ENCODE assay signal across 20 cellular contexts in the genomic region with DNA sequence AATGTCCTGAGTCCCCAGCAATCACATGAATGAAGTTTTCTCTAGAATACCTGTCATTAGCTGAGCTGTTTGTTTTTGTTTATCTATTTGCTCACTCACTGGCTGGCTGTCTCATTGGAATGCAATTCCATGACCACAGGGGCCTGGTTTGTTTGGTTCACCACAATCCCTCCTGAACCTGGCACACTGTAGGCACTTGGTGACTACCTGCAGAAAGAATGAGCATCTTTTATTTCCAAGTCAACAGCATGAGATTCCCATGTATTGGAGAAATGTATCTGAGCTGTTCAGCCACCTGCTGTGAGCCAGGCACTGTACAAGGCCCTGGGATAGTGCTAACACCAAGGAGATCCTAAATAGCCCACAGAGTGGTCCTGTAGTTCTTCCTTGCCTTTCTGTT.
"Had no signal": no experiment of that assay in that cellular context is flagged by ENCODE, and none has a peak within 500 bp of the region (broad histone marks: within the 10 kb centered on the region; RNA-seq: fewer than 3 reads in every experiment).

No MANE protein-coding gene starts in this region.

- H3K27me3 ChIP-seq: body of pancreas, dorsolateral prefrontal cortex, left lung, sigmoid colon, spleen, upper lobe of left lung had no signal

- H3K4me1 ChIP-seq: body of pancreas, left lung, sigmoid colon, upper lobe of left lung had no signal

- H3K27me3 Mint-ChIP-seq: activated CD4-positive, alpha-beta T cell treated with anti-CD3 and anti-CD28 coated beads, Interleukin-2, amount 10 ng/mL, durations not matched to agents 7 days and 5 days; stimulated activated naive B cell treated with anti-CD40 and anti-IgM and Interleukin-4, amounts not matched to agents 10 μg/mL and 1 μg/mL and 100 μg/mL, for 72 hours had no signal

- ATAC-seq: activated CD4-positive, CD25-positive, alpha-beta regulatory T cell treated with anti-CD3 and anti-CD28 coated beads, Interleukin-2, amount 50 U/mL, for 24 hours; body of pancreas; left lung; stimulated activated naive B cell treated with anti-CD40 and anti-IgM and Interleukin-4, amounts not matched to agents 10 μg/mL and 1 μg/mL and 100 μg/mL, for 72 hours had no signal

- H3K9me3 Mint-ChIP-seq: activated CD4-positive, alpha-beta T cell treated with anti-CD3 and anti-CD28 coated beads, Interleukin-2, amount 10 ng/mL, durations not matched to agents 7 days and 5 days had no signal

- H3K4me3 Mint-ChIP-seq: activated CD4-positive, alpha-beta T cell treated with anti-CD3 and anti-CD28 coated beads, Interleukin-2, amount 10 ng/mL, durations not matched to agents 7 days and 5 days; nephron progenitor cell; stimulated activated naive B cell treated with anti-CD40 and anti-IgM and Interleukin-4, amounts not matched to agents 10 μg/mL and 1 μg/mL and 100 μg/mL, for 72 hours had no signal

- H3K9me3 ChIP-seq: body of pancreas, left lung, sigmoid colon, thoracic aorta, upper lobe of left lung had no signal

- H3K27ac ChIP-seq: body of pancreas, dorsolateral prefrontal cortex, left lung, sigmoid colon, spleen, thoracic aorta, upper lobe of left lung had no signal

- FAIRE-seq: colon, kidney had no signal

- H3K4me3 ChIP-seq: body of pancreas, dorsolateral prefrontal cortex, left lung, sigmoid colon, spleen, thoracic aorta, upper lobe of left lung had no signal

- DNase-seq: activated CD4-positive, alpha-beta T cell treated with anti-CD3 and anti-CD28 coated beads, Interleukin-2, amount 10 ng/mL, durations not matched to agents 7 days and 5 days; activated CD8-positive, alpha-beta memory T cell treated with anti-CD3 and anti-CD28 coated beads, Interleukin-2, amount 50 U/mL, for 4 hours; activated effector memory CD4-positive, alpha-beta T cell treated with anti-CD3 and anti-CD28 coated beads, Interleukin-2, amount 50 U/mL, for 16 hours; activated naive CD4-positive, alpha-beta T cell treated with anti-CD3 and anti-CD28 coated beads, Interleukin-2, amount 50 U/mL, for 16 hours; activated T-cell treated with anti-CD3 and anti-CD28 coated beads, Interleukin-2, amount 50 U/mL, for 48 hours; body of pancreas; dorsolateral prefrontal cortex; foreskin melanocyte; head of caudate nucleus; kidney; left lung; nephron progenitor cell; nucleus accumbens; sigmoid colon; spleen; stimulated activated naive B cell treated with anti-CD40 and anti-IgM and Interleukin-4, amounts not matched to agents 10 μg/mL and 1 μg/mL and 100 μg/mL, for 72 hours; upper lobe of left lung had no signal

- H3K27ac Mint-ChIP-seq: activated CD4-positive, alpha-beta T cell treated with anti-CD3 and anti-CD28 coated beads, Interleukin-2, amount 10 ng/mL, durations not matched to agents 7 days and 5 days; nephron progenitor cell; stimulated activated naive B cell treated with anti-CD40 and anti-IgM and Interleukin-4, amounts not matched to agents 10 μg/mL and 1 μg/mL and 100 μg/mL, for 72 hours had no signal
